ENCODE assay signal across 10 cellular contexts in genomic region chr4:163107754-163108153, GRCh38. TPM values are rescaled to one million over a fixed set of nuclear protein-coding genes. Genes with fewer than 3 reads are reported as not detected.
DNase-seq lines count a peak whose midpoint lies in the region; ATAC-seq and TF ChIP-seq lines count a peak whose summit lies in the region.
"Had no signal": no experiment of that assay in that cellular context is flagged by ENCODE, and none has a peak within 500 bp of the region (broad histone marks: within the 10 kb centered on the region; RNA-seq: fewer than 3 reads in every experiment).

No MANE protein-coding gene starts in this region.

- no peak for TF ChIP-seq POLR2A in NB4 (IDR thresholded peaks at IDR 0.05; ENCODE audit: extremely low read depth, insufficient read length)

- intact Hi-C loops in ascending aorta (cut with DNase I): no loop called here

- peaks cover 2% of the 10 kb centered on the region for H3K36me3 Mint-ChIP-seq in activated CD8-positive, alpha-beta memory T cell treated with anti-CD3 and anti-CD28 coated beads, Interleukin-2, amount 10 ng/mL, durations not matched to agents 7 days and 5 days

- H3K9me3 Mint-ChIP-seq in activated CD8-positive, alpha-beta memory T cell treated with anti-CD3 and anti-CD28 coated beads, Interleukin-2, amount 10 ng/mL, durations not matched to agents 7 days and 5 days (ENCODE audit: low read depth): no peaks in the 10 kb centered on the region

- H3K4me1 Mint-ChIP-seq in activated CD8-positive, alpha-beta memory T cell treated with anti-CD3 and anti-CD28 coated beads, Interleukin-2, amount 10 ng/mL, durations not matched to agents 7 days and 5 days: peaks cover 16% of the 10 kb centered on the region

- ATAC-seq in GM21515 (IDR thresholded peaks at IDR 0.05; ENCODE audit: unreplicated experiment) (peak; percentile 58), HG03457 (IDR thresholded peaks at IDR 0.05; ENCODE audit: unreplicated experiment) (no peak), HG02610 (IDR thresholded peaks at IDR 0.05; ENCODE audit: unreplicated experiment) (no peak)
- ATAC-seq in activated CD8-positive, alpha-beta memory T cell treated with anti-CD3 and anti-CD28 coated beads, Interleukin-2, amount 10 ng/mL, durations not matched to agents 7 days and 5 days: no peak

- DNase-seq in AML-193 (lab: John Stamatoyannopoulos, UW) (peak; percentile 12 to 29), NB4 (ENCODE audit: low read depth) (peak; percentile 32), fibroblast of mammary gland (ENCODE audit: low read depth) (peak; percentile 47), ascending aorta (ENCODE audit: low spot score in 2 of 2) (no peak)
- no peak for DNase-seq in activated CD8-positive, alpha-beta memory T cell treated with anti-CD3 and anti-CD28 coated beads, Interleukin-2, amount 10 ng/mL, durations not matched to agents 7 days and 5 days
- DNase-seq: GDM1; stimulated activated CD4-positive, alpha-beta T cell treated with anti-CD3 and anti-CD28 coated beads, Interleukin-4, amount 100 ng/mL, for 1 hour had no signal

- no peaks in the 10 kb centered on the region for H3K27me3 ChIP-seq in ascending aorta

- no peak overlapping the region for H3K4me3 Mint-ChIP-seq in activated CD8-positive, alpha-beta memory T cell treated with anti-CD3 and anti-CD28 coated beads, Interleukin-2, amount 10 ng/mL, durations not matched to agents 7 days and 5 days

- H3K27ac ChIP-seq in ascending aorta: no peak overlapping the region

- H3K27me3 Mint-ChIP-seq in activated CD8-positive, alpha-beta memory T cell treated with anti-CD3 and anti-CD28 coated beads, Interleukin-2, amount 10 ng/mL, durations not matched to agents 7 days and 5 days: no peaks in the 10 kb centered on the region

- CTCF ChIA-PET in activated CD8-positive, alpha-beta memory T cell treated with anti-CD3 and anti-CD28 coated beads, Interleukin-2, amount 10 ng/mL, durations not matched to agents 7 days and 5 days (lab: Charles Lee): interaction anchor here (1.3 kb wide), 1 partner anchor 9 kb away, joined by 6 read pairs; no protein-coding TSS in a partner anchor

- no peaks in the 10 kb centered on the region for H3K9me3 ChIP-seq in ascending aorta

- H3K4me3 ChIP-seq in NB4 (ENCODE audit: low read depth, low read length) (no peak overlapping the region), fibroblast of mammary gland (ENCODE audit: control insufficient read depth, low read depth, low read length) (no peak overlapping the region), ascending aorta (no peak overlapping the region)

- TF ChIP-seq CTCF in NB4 (IDR thresholded peaks at IDR 0.05; ENCODE audit: low read depth, low read length) (no peak), fibroblast of mammary gland (conservative IDR thresholded peaks at IDR 0.05; ENCODE audit: control insufficient read depth, insufficient read depth, low read depth, low read length) (peak; percentile 38), ascending aorta (IDR thresholded peaks at IDR 0.05) (no peak)

- no peaks in the 10 kb centered on the region for H3K4me1 ChIP-seq in ascending aorta

- H3K27ac Mint-ChIP-seq in activated CD8-positive, alpha-beta memory T cell treated with anti-CD3 and anti-CD28 coated beads, Interleukin-2, amount 10 ng/mL, durations not matched to agents 7 days and 5 days: no peak overlapping the region

- no peaks in the 10 kb centered on the region for H3K36me3 ChIP-seq in ascending aorta

RNA-seq across cellular contexts. Expression of gene NAF1, which starts 58.9 kb away (rescaled TPM):
- total RNA-seq in activated CD8-positive, alpha-beta memory T cell treated with anti-CD3 and anti-CD28 coated beads, Interleukin-2, amount 10 ng/mL, durations not matched to agents 7 days and 5 days: 10 to 100 TPM; 17.5 to 18.6 TPM
- 13.3 TPM for total RNA-seq in ascending aorta

Comparison
In these comparisons a context has a peak if more than half of its experiments do, and no peak if none do; other contexts are left out.
1. DNase-seq: peak in AML-193 (2 of 2), NB4 (single experiment) and fibroblast of mammary gland (single experiment); none in activated CD8-positive, alpha-beta memory T cell treated with anti-CD3 and anti-CD28 coated beads, Interleukin-2, amount 10 ng/mL, durations not matched to agents 7 days and 5 days (single experiment) and ascending aorta (0 of 2).